ENCODE assay signal across 19 cellular contexts in the genomic region with DNA sequence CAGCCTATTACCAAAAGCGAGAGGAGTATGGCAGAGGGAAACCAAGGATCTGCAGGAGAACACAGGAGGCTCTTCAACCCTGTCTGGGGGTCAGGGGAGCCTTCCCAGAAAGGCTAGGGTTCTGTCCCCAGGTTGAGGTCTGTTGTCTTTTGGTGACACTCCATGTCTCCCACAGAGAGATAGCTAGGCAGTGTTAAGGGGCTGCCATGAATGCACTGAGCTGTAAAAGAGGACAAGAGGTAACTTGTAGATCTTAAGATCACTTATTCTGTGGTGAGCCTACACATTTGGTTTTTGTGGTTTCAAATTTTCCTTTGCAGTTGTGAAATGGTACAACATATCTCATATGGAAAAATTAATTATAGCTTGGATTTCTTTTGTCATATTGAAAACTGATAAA.
"Had no signal": no experiment of that assay in that cellular context is flagged by ENCODE, and none has a peak within 500 bp of the region (broad histone marks: within the 10 kb centered on the region; RNA-seq: fewer than 3 reads in every experiment).

No MANE protein-coding gene starts in this region.

- H3K27me3 Mint-ChIP-seq: activated naive CD4-positive, alpha-beta T cell treated with anti-CD3 and anti-CD28 coated beads, Interleukin-2, amount 50 U/mL, for 24 hours had no signal

- H3K4me3 Mint-ChIP-seq: activated CD4-positive, alpha-beta memory T cell treated with anti-CD3 and anti-CD28 coated beads, Interleukin-2, amount 10 ng/mL, durations not matched to agents 7 days and 5 days; activated CD4-positive, alpha-beta T cell treated with anti-CD3 and anti-CD28 coated beads, Interleukin-2, amount 10 ng/mL, durations not matched to agents 24 days and 14 days; activated naive CD4-positive, alpha-beta T cell treated with anti-CD3 and anti-CD28 coated beads, Interleukin-2, amount 50 U/mL, for 24 hours; activated T-helper 1 cell treated with anti-CD3 and anti-CD28 coated beads, Interleukin-12 subunit alpha, Interleukin-12 subunit beta, Interleukin-2, Interleukin-4 antibody, amounts not matched to agents 30 ng/mL and 10 ng/mL and 1 ng/mL, durations not matched to agents 14 hours and 24 hours and 36 hours; endodermal cell; nephron had no signal

- H3K4me1 ChIP-seq: colonic mucosa, pancreas had no signal

- H3K36me3 Mint-ChIP-seq: activated naive CD4-positive, alpha-beta T cell treated with anti-CD3 and anti-CD28 coated beads, Interleukin-2, amount 50 U/mL, for 24 hours had no signal

- H3K27ac Mint-ChIP-seq: activated CD4-positive, alpha-beta memory T cell treated with anti-CD3 and anti-CD28 coated beads, Interleukin-2, amount 10 ng/mL, durations not matched to agents 7 days and 5 days; activated CD4-positive, alpha-beta T cell treated with anti-CD3 and anti-CD28 coated beads, Interleukin-2, amount 10 ng/mL, durations not matched to agents 24 days and 14 days; activated naive CD4-positive, alpha-beta T cell treated with anti-CD3 and anti-CD28 coated beads, Interleukin-2, amount 50 U/mL, for 24 hours; activated T-helper 1 cell treated with anti-CD3 and anti-CD28 coated beads, Interleukin-12 subunit alpha, Interleukin-12 subunit beta, Interleukin-2, Interleukin-4 antibody, amounts not matched to agents 30 ng/mL and 10 ng/mL and 1 ng/mL, durations not matched to agents 14 hours and 24 hours and 36 hours; endodermal cell; nephron had no signal

- H3K27me3 ChIP-seq: adrenal gland, colonic mucosa, esophagus squamous epithelium, gastrocnemius medialis, pancreas, right atrium auricular region, upper lobe of left lung had no signal

- H3K4me3 ChIP-seq: adrenal gland, colonic mucosa, esophagus squamous epithelium, gastrocnemius medialis, pancreas, psoas muscle, right atrium auricular region, upper lobe of left lung had no signal

- H3K36me3 ChIP-seq: adrenal gland, colonic mucosa, esophagus squamous epithelium, gastrocnemius medialis, pancreas, right atrium auricular region, upper lobe of left lung had no signal

- ATAC-seq: gastrocnemius medialis, left ventricle myocardium superior, pancreas, psoas muscle had no signal

- DNase-seq: activated CD4-positive, alpha-beta memory T cell treated with anti-CD3 and anti-CD28 coated beads, Interleukin-2, amount 10 ng/mL, durations not matched to agents 7 days and 5 days; activated CD4-positive, alpha-beta T cell treated with anti-CD3 and anti-CD28 coated beads, Interleukin-2, amount 10 ng/mL, durations not matched to agents 24 days and 14 days; activated gamma-delta T cell treated with Interleukin-2 at 50 U/mL for 16 hours; adrenal gland; colonic mucosa; endodermal cell; esophagus squamous epithelium; gastrocnemius medialis; hippocampal formation; left ventricle myocardium superior; pancreas; psoas muscle; stimulated activated CD4-positive, alpha-beta T cell treated with anti-CD3 and anti-CD28 coated beads, Interleukin-4, amount 100 ng/mL, for 24 hours; stimulated activated naive CD4-positive, alpha-beta T cell treated with Interleukin-2 at 50 U/mL for 16 hours; upper lobe of left lung had no signal

- H3K9me3 ChIP-seq: adrenal gland, colonic mucosa, esophagus squamous epithelium, gastrocnemius medialis, pancreas, psoas muscle, right atrium auricular region, upper lobe of left lung had no signal

- H3K9me3 Mint-ChIP-seq: activated CD4-positive, alpha-beta memory T cell treated with anti-CD3 and anti-CD28 coated beads, Interleukin-2, amount 10 ng/mL, durations not matched to agents 7 days and 5 days; activated naive CD4-positive, alpha-beta T cell treated with anti-CD3 and anti-CD28 coated beads, Interleukin-2, amount 50 U/mL, for 24 hours; activated T-helper 1 cell treated with anti-CD3 and anti-CD28 coated beads, Interleukin-12 subunit alpha, Interleukin-12 subunit beta, Interleukin-2, Interleukin-4 antibody, amounts not matched to agents 30 ng/mL and 10 ng/mL and 1 ng/mL, durations not matched to agents 14 hours and 24 hours and 36 hours; endodermal cell; nephron had no signal

- H3K27ac ChIP-seq: adrenal gland, colonic mucosa, esophagus squamous epithelium, gastrocnemius medialis, pancreas, psoas muscle, right atrium auricular region, upper lobe of left lung had no signal
